Comparison of ENCODE assay signal across 9 cellular contexts in genomic region chr10:113520606-113521481, GRCh38. TPM values are rescaled to one million over a fixed set of nuclear protein-coding genes. Genes with fewer than 3 reads are reported as not detected.
A peak's percentile ranks its signal among the peaks of the same experiment; 100 is the strongest.
DNase-seq lines count a peak whose midpoint lies in the region; ATAC-seq and TF ChIP-seq lines count a peak whose summit lies in the region.
"Had no signal": no experiment of that assay in that cellular context is flagged by ENCODE, and none has a peak within 500 bp of the region (broad histone marks: within the 10 kb centered on the region; RNA-seq: fewer than 3 reads in every experiment).

No MANE protein-coding gene starts in this region.

- H3K27me3 ChIP-seq in GM06990 (replicated peaks; ENCODE audit: control insufficient read depth, insufficient read depth, low read length), result no peaks in the 10 kb centered on the region
- no peaks in the 10 kb centered on the region for H3K27me3 ChIP-seq in trophoblast cell (ENCODE audit: insufficient read depth, low read length)

- no peaks in the 10 kb centered on the region for H3K79me1 ChIP-seq in trophoblast cell (ENCODE audit: low read length)

- no peak overlapping the region for H4K91ac ChIP-seq in trophoblast cell (ENCODE audit: low read depth, low read length)

- ATAC-seq in HG02885 (IDR thresholded peaks at IDR 0.05; ENCODE audit: poor library complexity, unreplicated experiment), result peak; percentile 72
- ATAC-seq in activated CD8-positive, alpha-beta T cell treated with anti-CD3 and anti-CD28 coated beads for 36 hours, result peak; percentile 37

- H2AK5ac ChIP-seq in trophoblast cell (ENCODE audit: low read length), result no peak overlapping the region

- H3K27ac Mint-ChIP-seq in activated CD8-positive, alpha-beta T cell treated with anti-CD3 and anti-CD28 coated beads for 36 hours, result no peak overlapping the region

- H2BK120ac ChIP-seq in trophoblast cell (ENCODE audit: insufficient read depth, low read length, poor library complexity), result no peak overlapping the region

- in situ Hi-C loops in ACHN (cut with HindIII; ENCODE audit: low pct_ligation_motif_present, low pct_unique_long_range_greater_than_20kb, low sequenced_read_pairs), result no loop called here

- H3K4me3 Mint-ChIP-seq in activated CD8-positive, alpha-beta T cell treated with anti-CD3 and anti-CD28 coated beads for 36 hours, result no peak overlapping the region
- H3K4me3 Mint-ChIP-seq: naive B cell had no signal

- H3K9ac ChIP-seq in trophoblast cell (ENCODE audit: low read length), result no peak overlapping the region

- peaks cover 0 to 3% of the 10 kb centered on the region in 2 experiments for H3K4me1 ChIP-seq in trophoblast cell (ENCODE audit: control insufficient read depth in 1 of 2, insufficient read depth in 2 of 2, low read length in 2 of 2)

- H4K8ac ChIP-seq in trophoblast cell (ENCODE audit: low read depth, low read length), result no peak overlapping the region

- TF ChIP-seq CTCF in GM06990 (IDR thresholded peaks at IDR 0.05; ENCODE audit: insufficient read depth, low read length, poor library complexity, severe bottlenecking), result peak; percentile 97
- TF ChIP-seq CTCF in activated CD8-positive, alpha-beta T cell treated with anti-CD3 and anti-CD28 coated beads for 36 hours (IDR thresholded peaks at IDR 0.05), result peak; percentile 82

- H3K36me3 Mint-ChIP-seq in activated CD8-positive, alpha-beta T cell treated with anti-CD3 and anti-CD28 coated beads for 36 hours (ENCODE audit: low read depth), result no peaks in the 10 kb centered on the region
- H3K36me3 Mint-ChIP-seq: naive B cell had no signal

- no peak overlapping the region for H3K27ac ChIP-seq in trophoblast cell (ENCODE audit: low read depth, low read length)

- H2BK12ac ChIP-seq in trophoblast cell (ENCODE audit: low read length), result no peak overlapping the region

- POLR2A ChIA-PET in activated CD8-positive, alpha-beta T cell treated with anti-CD3 and anti-CD28 coated beads for 36 hours (lab: Charles Lee), result no interaction called here

- intact Hi-C loops in activated CD8-positive, alpha-beta T cell treated with anti-CD3 and anti-CD28 coated beads for 36 hours (cut with micrococcal nuclease), result no loop called here

- no peaks in the 10 kb centered on the region for H3K79me2 ChIP-seq in trophoblast cell (ENCODE audit: control insufficient read depth, insufficient read depth, low read length, poor library complexity)

- H3K4me1 Mint-ChIP-seq in activated CD8-positive, alpha-beta T cell treated with anti-CD3 and anti-CD28 coated beads for 36 hours (ENCODE audit: low read depth), result no peaks in the 10 kb centered on the region
- H3K4me1 Mint-ChIP-seq: naive B cell had no signal

- H3K4ac ChIP-seq in trophoblast cell (ENCODE audit: low read depth, low read length), result no peak overlapping the region

- H3K9me3 ChIP-seq in trophoblast cell (ENCODE audit: insufficient read depth, low read depth, low read length), result no peaks in the 10 kb centered on the region

- H3K36me3 ChIP-seq in GM06990 (ENCODE audit: control insufficient read depth, insufficient read depth, low read length) (no peaks in the 10 kb centered on the region), trophoblast cell (ENCODE audit: control insufficient read depth in 1 of 2, insufficient read depth in 2 of 2, low read length in 2 of 2) (no peaks in the 10 kb centered on the region)

- CTCF ChIA-PET in activated CD8-positive, alpha-beta T cell treated with anti-CD3 and anti-CD28 coated beads for 36 hours (lab: Charles Lee), result interaction anchor here (0.9 to 1.9 kb wide), 10 partner anchors 10 to 364 kb away, joined by 3 to 7 read pairs (median 4); no protein-coding TSS in a partner anchor

- H4K12ac ChIP-seq in trophoblast cell (ENCODE audit: low read depth, low read length), result no peak overlapping the region

- H3K14ac ChIP-seq in trophoblast cell (ENCODE audit: low read length), result no peak overlapping the region

- H3K4me2 ChIP-seq in trophoblast cell (ENCODE audit: low read length), result no peak overlapping the region

- DNase-seq in ACHN (peak; percentile 70), GM06990 (ENCODE audit: extremely low read depth, insufficient read length) (no peak), NCI-H2196 (lab: John Stamatoyannopoulos, UW; ENCODE audit: unreplicated experiment) (peak; percentile 52), glomerular endothelial cell (ENCODE audit: extremely low read depth, low read depth, low spot score) (peak; percentile 45), trophoblast cell (peak; percentile 69 to 92), cortex of kidney (lab: John Stamatoyannopoulos, UW) (no peak)
- peak; percentile 54 for DNase-seq in activated CD8-positive, alpha-beta T cell treated with anti-CD3 and anti-CD28 coated beads for 36 hours
- DNase-seq: naive B cell had no signal

- no peak overlapping the region for H3K23ac ChIP-seq in trophoblast cell (ENCODE audit: low read length)

- no peak overlapping the region for H3K4me3 ChIP-seq in GM06990 (replicated peaks; ENCODE audit: low read depth, low read length)
- no peak overlapping the region for H3K4me3 ChIP-seq in trophoblast cell (ENCODE audit: low read depth, low read length)

- peaks cover 5% of the 10 kb centered on the region for H3K27me3 Mint-ChIP-seq in activated CD8-positive, alpha-beta T cell treated with anti-CD3 and anti-CD28 coated beads for 36 hours

- no peak overlapping the region for H3K18ac ChIP-seq in trophoblast cell (ENCODE audit: low read length)

- WGBS in trophoblast cell (ENCODE audit: extremely low coverage, insufficient coverage, insufficient read length), result no CpG with 5 or more reads among the region's 8 CpGs

- H2AFZ ChIP-seq in trophoblast cell (ENCODE audit: insufficient read depth, low read length, poor library complexity), result no peak overlapping the region

- H2BK5ac ChIP-seq in trophoblast cell (ENCODE audit: low read depth, low read length, poor library complexity), result no peak overlapping the region

- no peaks in the 10 kb centered on the region for H3K9me3 Mint-ChIP-seq in activated CD8-positive, alpha-beta T cell treated with anti-CD3 and anti-CD28 coated beads for 36 hours
- H3K9me3 Mint-ChIP-seq: naive B cell had no signal

RNA-seq across cellular contexts. Expression of gene HABP2, which starts 32.0 kb away (rescaled TPM):
- not detected for total RNA-seq in activated CD8-positive, alpha-beta T cell treated with anti-CD3 and anti-CD28 coated beads for 36 hours
- total RNA-seq in glomerular endothelial cell, result 0.18 and 0.48 TPM in 2 replicates
- polyA plus RNA-seq in trophoblast cell (2013), result 0.03 TPM in 2 replicates

Comparison
In these comparisons a context has a peak if more than half of its experiments do, and no peak if none do; other contexts are left out.
1. DNase-seq: peak in ACHN (single experiment), NCI-H2196 (single experiment), activated CD8-positive, alpha-beta T cell treated with anti-CD3 and anti-CD28 coated beads for 36 hours (single experiment), glomerular endothelial cell (single experiment) and trophoblast cell (2 of 2); none in GM06990 (single experiment) and cortex of kidney (single experiment).